1 cellular context compared by ENCODE assay signal in genomic region chr3:14957933-14958332, GRCh38.
TF ChIP-seq lines count a peak whose summit lies in the region.

No MANE protein-coding gene starts in this region.

TF ChIP-seq in WTC11, 78 proteins besides CTCF, POLR2A, EP300 and RAD21 (continued from another document):
- TF ChIP-seq USF1 (CRISPR knock-in tag; IDR thresholded peaks at IDR 0.05) (no peak), RORB (CRISPR knock-in tag; IDR thresholded peaks at IDR 0.05) (no peak), KAT7 (CRISPR knock-in tag; IDR thresholded peaks at IDR 0.05; ENCODE audit: borderline replicate concordance) (no peak), ZBTB43 (CRISPR knock-in tag; IDR thresholded peaks at IDR 0.05) (no peak), NFE2L1 (CRISPR knock-in tag; IDR thresholded peaks at IDR 0.05) (no peak), JAZF1 (CRISPR knock-in tag; IDR thresholded peaks at IDR 0.05) (no peak)
TF ChIP-seq in WTC11: peak in this region for 0.
